Comparison of ENCODE assay signal across 16 cellular contexts in the genomic region with DNA sequence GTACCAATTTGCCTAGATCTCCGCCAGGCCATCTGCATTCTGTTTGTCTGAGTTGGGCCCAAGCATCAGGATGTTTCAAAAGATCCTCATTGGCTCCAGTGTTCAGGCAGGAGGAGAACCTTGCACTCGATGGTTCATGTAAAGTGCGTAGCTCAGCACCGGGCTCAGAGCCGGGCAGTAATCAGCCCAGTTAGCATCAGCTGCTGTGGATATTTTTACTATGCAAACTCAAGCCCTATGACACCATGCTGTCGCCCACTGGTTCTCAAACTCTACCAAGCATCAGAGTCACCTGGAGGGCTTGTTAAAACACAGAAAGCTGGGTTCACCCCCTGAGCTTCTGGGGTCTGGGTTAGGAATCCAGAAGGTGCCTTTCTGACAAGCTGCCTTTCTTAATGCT.
DNase-seq lines count a peak whose midpoint lies in the region; ATAC-seq, FAIRE-seq and TF ChIP-seq lines count a peak whose summit lies in the region.
"Had no signal": no experiment of that assay in that cellular context is flagged by ENCODE, and none has a peak within 500 bp of the region (broad histone marks: within the 10 kb centered on the region; RNA-seq: fewer than 3 reads in every experiment).

No MANE protein-coding gene starts in this region.

- peaks cover 18% of the 10 kb centered on the region for H3K4me1 ChIP-seq in GM12878 (ENCODE audit: control insufficient read depth, insufficient read depth, low read length)
- H3K4me1 ChIP-seq: BLaER1, Caco-2, HAP-1 had no signal

- in situ Hi-C loops in GM12878 (cut with MboI): no loop called here

- H3K9ac ChIP-seq in GM12878 (ENCODE audit: control insufficient read depth, insufficient read depth, low read length): no peak overlapping the region
- H3K9ac ChIP-seq: BLaER1 had no signal

- peaks cover 4% of the 10 kb centered on the region for H3K36me3 Mint-ChIP-seq in activated CD4-positive, alpha-beta T cell treated with anti-CD3 and anti-CD28 coated beads, Interleukin-2, amount 10 ng/mL, durations not matched to agents 24 days and 14 days (ENCODE audit: low read depth)
- H3K36me3 Mint-ChIP-seq: CD8-positive, alpha-beta memory T cell had no signal

- H3K79me2 ChIP-seq in GM12878 (ENCODE audit: control insufficient read depth, insufficient read depth, low read length): no peaks in the 10 kb centered on the region

- intact Hi-C loops in activated CD4-positive, alpha-beta T cell treated with anti-CD3 and anti-CD28 coated beads, Interleukin-2, amount 10 ng/mL, durations not matched to agents 24 days and 14 days (cut with micrococcal nuclease): loop anchor here (5.0 kb wide), 2 partner anchors 90 to 110 kb away; no protein-coding TSS in a partner anchor
- intact Hi-C loops in GM12878 (cut with micrococcal nuclease; ENCODE audit: unreplicated experiment): no loop called here

- no peak for TF ChIP-seq RAD21 in GM12878 (IDR thresholded peaks at IDR 0.05; ENCODE audit: insufficient read depth, low read depth, low read length)

- TF ChIP-seq EP300 in GM12878 (IDR thresholded peaks at IDR 0.05; ENCODE audit: borderline replicate concordance in 1 of 2, control insufficient read depth in 1 of 2, low read depth in 2 of 2, low read length in 2 of 2): no peak

- peaks cover 8% of the 10 kb centered on the region for H3K9me3 Mint-ChIP-seq in activated CD4-positive, alpha-beta T cell treated with anti-CD3 and anti-CD28 coated beads, Interleukin-2, amount 10 ng/mL, durations not matched to agents 24 days and 14 days

- TF ChIP-seq CTCF in GM12878 (IDR thresholded peaks at IDR 0.05 in 2 of 3, conservative IDR thresholded peaks at IDR 0.05 in 1 of 3; ENCODE audit: control insufficient read depth in 2 of 3, extremely low read depth in 1 of 3, insufficient read depth in 1 of 3, low read depth in 3 of 3, low read length in 3 of 3): no peak

- H3K36me3 ChIP-seq in GM12878 (ENCODE audit: control insufficient read depth in 2 of 2, insufficient read depth in 2 of 2, low read length in 1 of 2): no peaks in the 10 kb centered on the region
- H3K36me3 ChIP-seq: BLaER1, HAP-1 had no signal

- peaks cover under 1% of the 10 kb centered on the region for H3K27me3 Mint-ChIP-seq in activated CD4-positive, alpha-beta T cell treated with anti-CD3 and anti-CD28 coated beads, Interleukin-2, amount 10 ng/mL, durations not matched to agents 24 days and 14 days

- 29% methylated on average over 6 of the region's 6 CpGs for WGBS in GM12878 (ENCODE audit: insufficient coverage, insufficient replicate concordance, low lambda C conversion rate, missing lambda C conversion rate)

- H4K20me1 ChIP-seq in GM12878 (ENCODE audit: control insufficient read depth, insufficient read depth): no peaks in the 10 kb centered on the region
- H4K20me1 ChIP-seq: BLaER1 had no signal

- no peak for FAIRE-seq in GM12878 (lab: Jason Lieb, UNC)
- FAIRE-seq: H1, HepG2, HTR-8/SVneo had no signal

- CTCF ChIA-PET in GM12878 (lab: Yijun Ruan, JAX): interaction anchor here (0.5 to 1.1 kb wide), 3 partner anchors 97 to 662 kb away, joined by 3 read pairs; no protein-coding TSS in a partner anchor

- BruUV-seq in GM12878 (replicated peaks; lab: Mats Ljungman, UMichigan): no TSS peak

- RAD21 ChIA-PET in GM12878 (lab: Charles Lee; ENCODE audit: unreplicated experiment): interaction anchor here (1.0 to 2.1 kb wide), 10 partner anchors 11 to 662 kb away, joined by 3 to 9 read pairs (median 4); no protein-coding TSS in a partner anchor

- SMC1A ChIA-PET in GM12878 (lab: Charles Lee; ENCODE audit: uncharacterized antibody, unreplicated experiment): interaction anchor here (1.2 to 1.5 kb wide), 4 partner anchors 15 to 96 kb away, joined by 3 to 4 read pairs (median 4); no protein-coding TSS in a partner anchor

- no peak overlapping the region for H3K4me2 ChIP-seq in GM12878 (ENCODE audit: control insufficient read depth, insufficient read depth)
- H3K4me2 ChIP-seq: BLaER1 had no signal

- H3K27ac Mint-ChIP-seq in activated CD4-positive, alpha-beta T cell treated with anti-CD3 and anti-CD28 coated beads, Interleukin-2, amount 10 ng/mL, durations not matched to agents 24 days and 14 days: peak overlapping the region; percentile 75

- peak; percentile 27 for ATAC-seq in HG02870 (IDR thresholded peaks at IDR 0.05; ENCODE audit: unreplicated experiment)
- peak; percentile 54 for ATAC-seq in GM12878
- no peak for ATAC-seq in HG03108 (IDR thresholded peaks at IDR 0.05; ENCODE audit: unreplicated experiment)
- ATAC-seq: HepG2 had no signal

- no peak overlapping the region for H3K4me3 Mint-ChIP-seq in activated CD4-positive, alpha-beta T cell treated with anti-CD3 and anti-CD28 coated beads, Interleukin-2, amount 10 ng/mL, durations not matched to agents 24 days and 14 days
- H3K4me3 Mint-ChIP-seq: CD8-positive, alpha-beta memory T cell had no signal

- TF ChIP-seq POLR2A in GM12878 (IDR thresholded peaks at IDR 0.05; ENCODE audit: low read depth, low read length): no peak

- DNase-seq in activated CD4-positive, alpha-beta T cell treated with anti-CD3 and anti-CD28 coated beads, Interleukin-2, amount 10 ng/mL, durations not matched to agents 24 days and 14 days: no peak
- DNase-seq in activated CD4-positive, alpha-beta T cell treated with anti-CD3 and anti-CD28 coated beads, Interleukin-2, amount 50 U/mL, for 1 hour: no peak
- DNase-seq in GM12878 (ENCODE audit: low read depth, low spot score) (no peak), activated gamma-delta T cell (lab: John Stamatoyannopoulos, UW) (no peak), AML-193 (lab: John Stamatoyannopoulos, UW) (no peak)
- no peak for DNase-seq in activated CD8-positive, alpha-beta memory T cell treated with anti-CD3 and anti-CD28 coated beads, Interleukin-2, amount 50 U/mL, for 48 hours
- DNase-seq: Caco-2; CD8-positive, alpha-beta memory T cell had no signal

- H3K27ac ChIP-seq in GM12878 (ENCODE audit: control insufficient read depth, insufficient read depth): no peak overlapping the region; the same call in 1 of the 2 replicates
- H3K27ac ChIP-seq: 22Rv1, BLaER1 had no signal

- H3K27me3 ChIP-seq in GM12878 (replicated peaks in 1 of 2; ENCODE audit: control insufficient read depth in 2 of 2, insufficient read depth in 2 of 2, low read length in 1 of 2): no peaks in the 10 kb centered on the region
- H3K27me3 ChIP-seq: BLaER1 had no signal

- H3K9me3 ChIP-seq in GM12878 (replicated peaks; ENCODE audit: control insufficient read depth, insufficient read depth, low read length): peaks cover 4% of the 10 kb centered on the region; the same call in 1 of the 3 replicates
- H3K9me3 ChIP-seq: Caco-2, HAP-1 had no signal

- peaks cover 26% of the 10 kb centered on the region for H3K4me1 Mint-ChIP-seq in activated CD4-positive, alpha-beta T cell treated with anti-CD3 and anti-CD28 coated beads, Interleukin-2, amount 10 ng/mL, durations not matched to agents 24 days and 14 days
- H3K4me1 Mint-ChIP-seq: CD8-positive, alpha-beta memory T cell had no signal

- H3K4me3 ChIP-seq in GM12878: no peak overlapping the region
- H3K4me3 ChIP-seq: BLaER1, HAP-1 had no signal

- POLR2A ChIA-PET in GM12878 (lab: Charles Lee): interaction anchor here (0.6 to 1.3 kb wide), 3 partner anchors 11 to 406 kb away, joined by 3 read pairs; no protein-coding TSS in a partner anchor

- H2AFZ ChIP-seq in GM12878 (ENCODE audit: control insufficient read depth, low read depth, low read length): no peak overlapping the region

TF ChIP-seq in GM12878, 131 proteins besides CTCF, POLR2A, EP300 and RAD21 (continues in another document):
- TF ChIP-seq, protein P1, sequence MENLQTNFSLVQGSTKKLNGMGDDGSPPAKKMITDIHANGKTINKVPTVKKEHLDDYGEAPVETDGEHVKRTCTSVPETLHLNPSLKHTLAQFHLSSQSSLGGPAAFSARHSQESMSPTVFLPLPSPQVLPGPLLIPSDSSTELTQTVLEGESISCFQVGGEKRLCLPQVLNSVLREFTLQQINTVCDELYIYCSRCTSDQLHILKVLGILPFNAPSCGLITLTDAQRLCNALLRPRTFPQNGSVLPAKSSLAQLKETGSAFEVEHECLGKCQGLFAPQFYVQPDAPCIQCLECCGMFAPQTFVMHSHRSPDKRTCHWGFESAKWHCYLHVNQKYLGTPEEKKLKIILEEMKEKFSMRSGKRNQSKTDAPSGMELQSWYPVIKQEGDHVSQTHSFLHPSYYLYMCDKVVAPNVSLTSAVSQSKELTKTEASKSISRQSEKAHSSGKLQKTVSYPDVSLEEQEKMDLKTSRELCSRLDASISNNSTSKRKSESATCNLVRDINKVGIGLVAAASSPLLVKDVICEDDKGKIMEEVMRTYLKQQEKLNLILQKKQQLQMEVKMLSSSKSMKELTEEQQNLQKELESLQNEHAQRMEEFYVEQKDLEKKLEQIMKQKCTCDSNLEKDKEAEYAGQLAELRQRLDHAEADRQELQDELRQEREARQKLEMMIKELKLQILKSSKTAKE (IDR thresholded peaks at IDR 0.05; ENCODE audit: low read depth, poor library complexity, severe bottlenecking): no peak
- TF ChIP-seq, protein P2, sequence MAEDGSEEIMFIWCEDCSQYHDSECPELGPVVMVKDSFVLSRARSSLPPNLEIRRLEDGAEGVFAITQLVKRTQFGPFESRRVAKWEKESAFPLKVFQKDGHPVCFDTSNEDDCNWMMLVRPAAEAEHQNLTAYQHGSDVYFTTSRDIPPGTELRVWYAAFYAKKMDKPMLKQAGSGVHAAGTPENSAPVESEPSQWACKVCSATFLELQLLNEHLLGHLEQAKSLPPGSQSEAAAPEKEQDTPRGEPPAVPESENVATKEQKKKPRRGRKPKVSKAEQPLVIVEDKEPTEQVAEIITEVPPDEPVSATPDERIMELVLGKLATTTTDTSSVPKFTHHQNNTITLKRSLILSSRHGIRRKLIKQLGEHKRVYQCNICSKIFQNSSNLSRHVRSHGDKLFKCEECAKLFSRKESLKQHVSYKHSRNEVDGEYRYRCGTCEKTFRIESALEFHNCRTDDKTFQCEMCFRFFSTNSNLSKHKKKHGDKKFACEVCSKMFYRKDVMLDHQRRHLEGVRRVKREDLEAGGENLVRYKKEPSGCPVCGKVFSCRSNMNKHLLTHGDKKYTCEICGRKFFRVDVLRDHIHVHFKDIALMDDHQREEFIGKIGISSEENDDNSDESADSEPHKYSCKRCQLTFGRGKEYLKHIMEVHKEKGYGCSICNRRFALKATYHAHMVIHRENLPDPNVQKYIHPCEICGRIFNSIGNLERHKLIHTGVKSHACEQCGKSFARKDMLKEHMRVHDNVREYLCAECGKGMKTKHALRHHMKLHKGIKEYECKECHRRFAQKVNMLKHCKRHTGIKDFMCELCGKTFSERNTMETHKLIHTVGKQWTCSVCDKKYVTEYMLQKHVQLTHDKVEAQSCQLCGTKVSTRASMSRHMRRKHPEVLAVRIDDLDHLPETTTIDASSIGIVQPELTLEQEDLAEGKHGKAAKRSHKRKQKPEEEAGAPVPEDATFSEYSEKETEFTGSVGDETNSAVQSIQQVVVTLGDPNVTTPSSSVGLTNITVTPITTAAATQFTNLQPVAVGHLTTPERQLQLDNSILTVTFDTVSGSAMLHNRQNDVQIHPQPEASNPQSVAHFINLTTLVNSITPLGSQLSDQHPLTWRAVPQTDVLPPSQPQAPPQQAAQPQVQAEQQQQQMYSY (CRISPR knock-in tag; IDR thresholded peaks at IDR 0.05): no peak
- no peak for TF ChIP-seq ZNF622 (IDR thresholded peaks at IDR 0.05)
